10 cellular contexts compared by ENCODE assay signal in genomic region chr5:73544429-73545402, GRCh38. TPM values are rescaled to one million over a fixed set of nuclear protein-coding genes. Genes with fewer than 3 reads are reported as not detected.
DNase-seq lines count a peak whose midpoint lies in the region; ATAC-seq and TF ChIP-seq lines count a peak whose summit lies in the region.
"Had no signal": no experiment of that assay in that cellular context is flagged by ENCODE, and none has a peak within 500 bp of the region (broad histone marks: within the 10 kb centered on the region; RNA-seq: fewer than 3 reads in every experiment).

No MANE protein-coding gene starts in this region.

- H3K36me3 Mint-ChIP-seq in Caco-2 (ENCODE audit: insufficient read depth, unreplicated experiment) (peaks cover 4% of the 10 kb centered on the region), WTC11 (no peaks in the 10 kb centered on the region)
- H3K36me3 Mint-ChIP-seq in activated T-helper 2 cell treated with anti-CD3 and anti-CD28 coated beads, Interferon-gamma antibody, Interleukin-2, Interleukin-4, amounts not matched to agents 10 μg/mL and 5 μg/mL and 100 μg/mL, durations not matched to agents 14 hours and 24 hours and 36 hours (ENCODE audit: low read depth), result no peaks in the 10 kb centered on the region
- no peaks in the 10 kb centered on the region for H3K36me3 Mint-ChIP-seq in effector memory CD8-positive, alpha-beta T cell (ENCODE audit: insufficient read depth)

- H3K4me3 ChIP-seq in Caco-2 (ENCODE audit: low read depth, low read length), result no peak overlapping the region

- intact Hi-C loops in Caco-2 (cut with micrococcal nuclease; ENCODE audit: unreplicated experiment), result no loop called here
- intact Hi-C loops in left colon (cut with DNase I, micrococcal nuclease), result no loop called here
- intact Hi-C loops in activated T-helper 2 cell treated with anti-CD3 and anti-CD28 coated beads, Interferon-gamma antibody, Interleukin-2, Interleukin-4, amounts not matched to agents 10 μg/mL and 5 μg/mL and 100 μg/mL, durations not matched to agents 14 hours and 24 hours and 36 hours (cut with micrococcal nuclease), result no loop called here

- no TSS peak for BruUV-seq in Caco-2 (replicated peaks; lab: Mats Ljungman, UMichigan)

- DNase-seq in Caco-2 (peak; percentile 57 to 76), NCI-H146 (lab: John Stamatoyannopoulos, UW) (peak; percentile 92), WTC11 (ENCODE audit: low spot score) (no peak), left colon (peak; percentile 84 to 93), activated T-cell treated with anti-CD3 and anti-CD28 coated beads for 4 hours (no peak), D341Med (ENCODE audit: low spot score) (no peak)
- no peak for DNase-seq in activated T-helper 2 cell treated with anti-CD3 and anti-CD28 coated beads, Interferon-gamma antibody, Interleukin-2, Interleukin-4, amounts not matched to agents 10 μg/mL and 5 μg/mL and 100 μg/mL, durations not matched to agents 14 hours and 24 hours and 36 hours (ENCODE audit: low spot score)
- no peak for DNase-seq in effector memory CD8-positive, alpha-beta T cell

- CTCF ChIA-PET in Caco-2 (lab: Charles Lee), result no interaction called here
- CTCF ChIA-PET in WTC11 (lab: Charles Lee), result interaction anchor here (1.4 kb wide), 1 partner anchor 25 kb away, joined by 4 read pairs; no protein-coding TSS in a partner anchor

- H3K27me3 Mint-ChIP-seq in Caco-2 (ENCODE audit: insufficient read depth, unreplicated experiment) (no peaks in the 10 kb centered on the region), WTC11 (ENCODE audit: low read depth) (no peaks in the 10 kb centered on the region; the same call in 1 of the 2 replicates)
- H3K27me3 Mint-ChIP-seq in activated T-helper 2 cell treated with anti-CD3 and anti-CD28 coated beads, Interferon-gamma antibody, Interleukin-2, Interleukin-4, amounts not matched to agents 10 μg/mL and 5 μg/mL and 100 μg/mL, durations not matched to agents 14 hours and 24 hours and 36 hours (ENCODE audit: low read depth), result peaks cover 16% of the 10 kb centered on the region
- H3K27me3 Mint-ChIP-seq in effector memory CD8-positive, alpha-beta T cell, result peaks cover 27 to 56% of the 10 kb centered on the region in 2 donors

- H3K36me3 ChIP-seq in Caco-2 (ENCODE audit: control insufficient read depth, insufficient read depth, low read length), result no peaks in the 10 kb centered on the region

- H3K4me3 Mint-ChIP-seq in Caco-2 (ENCODE audit: unreplicated experiment) (no peak overlapping the region), WTC11 (no peak overlapping the region)
- no peak overlapping the region for H3K4me3 Mint-ChIP-seq in activated T-helper 2 cell treated with anti-CD3 and anti-CD28 coated beads, Interferon-gamma antibody, Interleukin-2, Interleukin-4, amounts not matched to agents 10 μg/mL and 5 μg/mL and 100 μg/mL, durations not matched to agents 14 hours and 24 hours and 36 hours (ENCODE audit: low read depth)
- no peak overlapping the region for H3K4me3 Mint-ChIP-seq in effector memory CD8-positive, alpha-beta T cell
- H3K4me3 Mint-ChIP-seq: neural crest cell; stimulated activated naive CD8-positive, alpha-beta T cell treated with anti-CD3 and anti-CD28 coated beads, Interleukin-15, Interleukin-2, amounts not matched to agents 100 ng/mL and 50 ng/mL, for 24 hours had no signal

- peaks cover 26% of the 10 kb centered on the region for H3K4me1 ChIP-seq in Caco-2

- ATAC-seq in WTC11, result no peak
- peak; percentile 90 for ATAC-seq in left colon
- no peak for ATAC-seq in effector memory CD8-positive, alpha-beta T cell (replicated peaks)

- H3K4me1 Mint-ChIP-seq in Caco-2 (ENCODE audit: low read depth, unreplicated experiment), result peaks cover 24% of the 10 kb centered on the region
- peaks cover 20% of the 10 kb centered on the region for H3K4me1 Mint-ChIP-seq in WTC11
- H3K4me1 Mint-ChIP-seq in activated T-helper 2 cell treated with anti-CD3 and anti-CD28 coated beads, Interferon-gamma antibody, Interleukin-2, Interleukin-4, amounts not matched to agents 10 μg/mL and 5 μg/mL and 100 μg/mL, durations not matched to agents 14 hours and 24 hours and 36 hours (ENCODE audit: low read depth), result peaks cover 13% of the 10 kb centered on the region
- no peaks in the 10 kb centered on the region for H3K4me1 Mint-ChIP-seq in effector memory CD8-positive, alpha-beta T cell (ENCODE audit: low read depth in 2 of 2)
- H3K4me1 Mint-ChIP-seq: neural crest cell had no signal

- peak overlapping the region; percentile 28 for H3K27ac Mint-ChIP-seq in Caco-2 (ENCODE audit: unreplicated experiment)
- no peak overlapping the region for H3K27ac Mint-ChIP-seq in WTC11
- H3K27ac Mint-ChIP-seq in activated T-helper 2 cell treated with anti-CD3 and anti-CD28 coated beads, Interferon-gamma antibody, Interleukin-2, Interleukin-4, amounts not matched to agents 10 μg/mL and 5 μg/mL and 100 μg/mL, durations not matched to agents 14 hours and 24 hours and 36 hours, result no peak overlapping the region
- H3K27ac Mint-ChIP-seq in effector memory CD8-positive, alpha-beta T cell, result no peak overlapping the region
- H3K27ac Mint-ChIP-seq: stimulated activated naive CD8-positive, alpha-beta T cell treated with anti-CD3 and anti-CD28 coated beads, Interleukin-15, Interleukin-2, amounts not matched to agents 100 ng/mL and 50 ng/mL, for 24 hours had no signal

- POLR2A ChIA-PET in Caco-2 (lab: Charles Lee), result interaction anchor here (1.0 kb wide), 1 partner anchor 20 kb away, joined by 3 read pairs; no protein-coding TSS in a partner anchor
- POLR2A ChIA-PET in WTC11 (lab: Charles Lee), result no interaction called here

- no peaks in the 10 kb centered on the region for H3K27me3 ChIP-seq in Caco-2 (replicated peaks; ENCODE audit: control insufficient read depth, insufficient read depth, low read length)

- TF ChIP-seq CTCF in Caco-2 (IDR thresholded peaks at IDR 0.05; ENCODE audit: insufficient read depth in 1 of 2, low read depth in 1 of 2, low read length in 1 of 2, severe bottlenecking in 1 of 2, unreplicated experiment in 1 of 2) (no peak), WTC11 (IDR thresholded peaks at IDR 0.05) (no peak)

- no peaks in the 10 kb centered on the region for H3K9me3 ChIP-seq in Caco-2

- H3K9me3 Mint-ChIP-seq in Caco-2 (ENCODE audit: unreplicated experiment), result no peaks in the 10 kb centered on the region
- no peaks in the 10 kb centered on the region for H3K9me3 Mint-ChIP-seq in WTC11
- no peaks in the 10 kb centered on the region for H3K9me3 Mint-ChIP-seq in activated T-helper 2 cell treated with anti-CD3 and anti-CD28 coated beads, Interferon-gamma antibody, Interleukin-2, Interleukin-4, amounts not matched to agents 10 μg/mL and 5 μg/mL and 100 μg/mL, durations not matched to agents 14 hours and 24 hours and 36 hours
- H3K9me3 Mint-ChIP-seq in effector memory CD8-positive, alpha-beta T cell, result no peaks in the 10 kb centered on the region
- H3K9me3 Mint-ChIP-seq: neural crest cell; stimulated activated naive CD8-positive, alpha-beta T cell treated with anti-CD3 and anti-CD28 coated beads, Interleukin-15, Interleukin-2, amounts not matched to agents 100 ng/mL and 50 ng/mL, for 24 hours had no signal

TF ChIP-seq in WTC11, 78 proteins besides CTCF, POLR2A, EP300 and RAD21 (continues in another document):
- TF ChIP-seq ZNF532 (CRISPR knock-in tag; IDR thresholded peaks at IDR 0.05; ENCODE audit: borderline replicate concordance) (no peak), GABPB1 (CRISPR knock-in tag; IDR thresholded peaks at IDR 0.05) (0 out of 2 replicates have a peak, but pooled peaks have one; percentile 68), ZNF219 (CRISPR knock-in tag; IDR thresholded peaks at IDR 0.05; ENCODE audit: borderline replicate concordance) (no peak)

RNA-seq across cellular contexts. Expression of gene ANKRA2, which starts 20.7 kb away (rescaled TPM):
- 9.2 and 10.2 TPM in 2 replicates for total RNA-seq in Caco-2 (2022)
- 14.3 to 17.7 TPM (median 14.5 TPM) in 3 replicates for total RNA-seq in WTC11 (2021)
- 10 to 100 TPM; 19.5 to 20.7 TPM for total RNA-seq in left colon
- total RNA-seq in activated T-helper 2 cell treated with anti-CD3 and anti-CD28 coated beads, Interferon-gamma antibody, Interleukin-2, Interleukin-4, amounts not matched to agents 10 μg/mL and 5 μg/mL and 100 μg/mL, durations not matched to agents 14 hours and 24 hours and 36 hours, result 18.7 and 19.6 TPM in 2 replicates

RNA-seq across cellular contexts. Expression of gene UTP15, which starts 20.8 kb away (rescaled TPM):
- total RNA-seq in Caco-2 (2022) (29.1 and 33.0 TPM in 2 replicates), WTC11 (2021) (26.2 to 35.2 TPM (median 26.7 TPM) in 3 replicates), left colon (10 to 100 TPM in 1 of 2 donors, 1 to 10 TPM in 1; 9.3 to 12.4 TPM)
- total RNA-seq in activated T-helper 2 cell treated with anti-CD3 and anti-CD28 coated beads, Interferon-gamma antibody, Interleukin-2, Interleukin-4, amounts not matched to agents 10 μg/mL and 5 μg/mL and 100 μg/mL, durations not matched to agents 14 hours and 24 hours and 36 hours, result 46.0 and 47.0 TPM in 2 replicates

RNA-seq across cellular contexts. Expression of gene BTF3, which starts 46.5 kb away (rescaled TPM):
- total RNA-seq in Caco-2 (2022), result 653 and 704 TPM in 2 replicates
- total RNA-seq in WTC11 (2021), result 736 to 764 TPM (median 736 TPM) in 3 replicates
- 100 to 1,000 TPM; 522 to 537 TPM for total RNA-seq in left colon
- total RNA-seq in activated T-helper 2 cell treated with anti-CD3 and anti-CD28 coated beads, Interferon-gamma antibody, Interleukin-2, Interleukin-4, amounts not matched to agents 10 μg/mL and 5 μg/mL and 100 μg/mL, durations not matched to agents 14 hours and 24 hours and 36 hours, result 967 and 969 TPM in 2 replicates

Comparison
In these comparisons a context has a peak if more than half of its experiments do, and no peak if none do; other contexts are left out.
1. DNase-seq: peak in Caco-2 (2 of 2), NCI-H146 (single experiment) and left colon (2 of 2); none in WTC11 (single experiment), activated T-helper 2 cell treated with anti-CD3 and anti-CD28 coated beads, Interferon-gamma antibody, Interleukin-2, Interleukin-4, amounts not matched to agents 10 μg/mL and 5 μg/mL and 100 μg/mL, durations not matched to agents 14 hours and 24 hours and 36 hours (single experiment), effector memory CD8-positive, alpha-beta T cell (0 of 3), activated T-cell treated with anti-CD3 and anti-CD28 coated beads for 4 hours (single experiment) and D341Med (single experiment).